ENCODE assay signal across 33 cellular contexts in genomic region chr5:19487484-19487883, GRCh38.
"Had no signal": no experiment of that assay in that cellular context is flagged by ENCODE, and none has a peak within 500 bp of the region (broad histone marks: within the 10 kb centered on the region; RNA-seq: fewer than 3 reads in every experiment).

No MANE protein-coding gene starts in this region.

- FAIRE-seq: astrocyte, TTC549 had no signal

- H3K36me3 ChIP-seq: adrenal gland, brain microvascular endothelial cell, breast epithelium had no signal

- H3K4me3 ChIP-seq: adrenal gland, body of pancreas, breast epithelium had no signal

- H3K27me3 ChIP-seq: adrenal gland, body of pancreas, brain microvascular endothelial cell, breast epithelium had no signal

- H3K27ac ChIP-seq: adrenal gland, body of pancreas, brain microvascular endothelial cell, breast epithelium, VCaP had no signal

- DNase-seq: activated B cell treated with CpG ODN at 0.5 μM for 24 hours; activated CD4-positive, alpha-beta memory T cell treated with anti-CD3 and anti-CD28 coated beads for 36 hours; activated CD4-positive, alpha-beta T cell treated with anti-CD3 and anti-CD28 coated beads for 4 hours; activated CD4-positive, alpha-beta T cell treated with anti-CD3 and anti-CD28 coated beads, Interleukin-2, amount 10 ng/mL, durations not matched to agents 24 days and 14 days; activated CD4-positive, alpha-beta T cell treated with anti-CD3 and anti-CD28 coated beads, Interleukin-2, amount 50 U/mL, for 1 hour; activated CD4-positive, alpha-beta T cell treated with anti-CD3 and anti-CD28 coated beads, Interleukin-2, amount 50 U/mL, for 4 hours; activated CD4-positive, CD25-positive, alpha-beta regulatory T cell treated with anti-CD3 and anti-CD28 coated beads, Interleukin-2, amount 50 U/mL, for 72 hours; activated CD8-positive, alpha-beta memory T cell treated with anti-CD3 and anti-CD28 coated beads, Interleukin-2, amount 50 U/mL, for 4 hours; activated CD8-positive, alpha-beta T cell treated with anti-CD3 and anti-CD28 coated beads for 36 hours; activated effector memory CD4-positive, alpha-beta T cell treated with anti-CD3 and anti-CD28 coated beads, Interleukin-2, amount 50 U/mL, for 16 hours; activated gamma-delta T cell treated with Interleukin-2 at 50 U/mL for 16 hours; activated naive CD4-positive, alpha-beta T cell; activated naive CD4-positive, alpha-beta T cell treated with anti-CD3 and anti-CD28 coated beads for 36 hours; activated naive CD4-positive, alpha-beta T cell treated with anti-CD3 and anti-CD28 coated beads, Interleukin-2, amount 50 U/mL, for 16 hours; activated naive CD8-positive, alpha-beta T cell treated with anti-CD3 and anti-CD28 coated beads for 36 hours; activated T-cell treated with anti-CD3 and anti-CD28 coated beads for 4 hours; activated T-cell treated with anti-CD3 and anti-CD28 coated beads, Interleukin-2, amount 50 U/mL, for 1 hour; activated T-cell treated with anti-CD3 and anti-CD28 coated beads, Interleukin-2, amount 50 U/mL, for 4 hours; activated T-cell treated with anti-CD3 and anti-CD28 coated beads, Interleukin-2, amount 50 U/mL, for 72 hours; adrenal gland; amniotic stem cell; aorta; body of pancreas; brain microvascular endothelial cell; central memory CD4-positive, alpha-beta T cell; T-helper 2 cell; T-helper 9 cell had no signal

- ATAC-seq: activated CD8-positive, alpha-beta T cell treated with anti-CD3 and anti-CD28 coated beads for 36 hours; activated naive CD4-positive, alpha-beta T cell treated with anti-CD3 and anti-CD28 coated beads, Interleukin-2, amount 50 U/mL, for 72 hours; activated T-cell treated with anti-CD3 and anti-CD28 coated beads, Interleukin-2, amount 50 U/mL, for 4 hours; activated T-cell treated with anti-CD3 and anti-CD28 coated beads, Interleukin-2, amount 50 U/mL, for 72 hours; activated T-helper 17 cell treated with anti-CD3 and anti-CD28 coated beads, Interleukin-2, amount 50 U/mL, for 72 hours; body of pancreas had no signal

- H3K4me1 ChIP-seq: adrenal gland, body of pancreas, breast epithelium had no signal

- H3K9me3 ChIP-seq: adrenal gland, body of pancreas, breast epithelium had no signal
